ENCODE assay signal across 28 cellular contexts in the genomic region with DNA sequence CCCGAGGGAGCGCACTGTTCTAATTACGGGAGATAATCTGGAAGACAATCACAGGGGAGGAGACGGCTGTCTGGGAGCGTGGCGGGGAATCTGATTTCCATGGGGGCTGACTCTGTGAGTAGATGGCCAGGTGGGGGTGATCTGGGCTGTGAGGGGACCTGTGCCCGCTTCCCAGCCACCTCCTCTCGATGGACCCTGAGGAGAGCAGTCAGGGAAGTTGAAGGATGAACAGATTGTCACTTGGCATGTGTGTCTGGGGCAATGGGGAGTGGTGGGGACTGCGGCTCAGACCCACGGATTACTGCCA. TPM values are rescaled to one million over a fixed set of nuclear protein-coding genes. Genes with fewer than 3 reads are reported as not detected.
"Had no signal": no experiment of that assay in that cellular context is flagged by ENCODE, and none has a peak within 500 bp of the region (broad histone marks: within the 10 kb centered on the region; RNA-seq: fewer than 3 reads in every experiment).

No MANE protein-coding gene starts in this region.

- H3K27me3 Mint-ChIP-seq: memory B cell had no signal

- H3K27ac ChIP-seq: epithelial cell of prostate, gastrocnemius medialis, heart left ventricle, hepatocyte, left ventricle myocardium inferior, neutrophil, pancreas, right atrium auricular region, testis, tibial artery had no signal

- H3K4me2 ChIP-seq: hepatocyte had no signal

- H2AFZ ChIP-seq: hepatocyte had no signal

- H3K36me3 Mint-ChIP-seq: stimulated activated memory B cell treated with anti-CD40 and anti-IgM and Interleukin-4, amounts not matched to agents 10 μg/mL and 1 μg/mL and 100 μg/mL, for 72 hours had no signal

- H3K27me3 ChIP-seq: hepatocyte, neutrophil, pancreas, right atrium auricular region, testis had no signal

- H3K4me3 Mint-ChIP-seq: dendritic cell treated with granulocyte-macrophage colony-stimulating factor and Interleukin-4, amounts not matched to agents 40 ng/mL and 50 ng/mL, for 4 days; endodermal cell; memory B cell; naive B cell; nephron progenitor cell; stimulated activated memory B cell treated with anti-CD40 and anti-IgM and Interleukin-4, amounts not matched to agents 10 μg/mL and 1 μg/mL and 100 μg/mL, for 72 hours; type B pancreatic cell had no signal

- DNase-seq: central memory CD4-positive, alpha-beta T cell; effector CD8-positive, alpha-beta T cell; endodermal cell; foreskin fibroblast; gastrocnemius medialis; left colon; left ventricle myocardium inferior; naive B cell; nephron progenitor cell; stimulated activated CD4-positive, alpha-beta T cell treated with anti-CD3 and anti-CD28 coated beads, Interleukin-4, amount 100 ng/mL, for 4 hours; stimulated activated naive CD8-positive, alpha-beta T cell treated with anti-CD3 and anti-CD28 coated beads, Interleukin-15, Interleukin-2, amounts not matched to agents 100 U/mL and 50 U/mL, for 24 hours; substantia nigra; testis; tibial artery had no signal

- H3K9me3 ChIP-seq: gastrocnemius medialis, neutrophil, pancreas, testis had no signal

- H3K4me1 Mint-ChIP-seq: endodermal cell; stimulated activated memory B cell treated with anti-CD40 and anti-IgM and Interleukin-4, amounts not matched to agents 10 μg/mL and 1 μg/mL and 100 μg/mL, for 72 hours had no signal

- H3K36me3 ChIP-seq: gastrocnemius medialis, heart left ventricle, left ventricle myocardium inferior, neutrophil, pancreas, right atrium auricular region, tibial artery had no signal

- H3K4me3 ChIP-seq: gastrocnemius medialis, heart left ventricle, hepatocyte, left ventricle myocardium inferior, lung, pancreas, right atrium auricular region, testis, tibial artery had no signal

- ATAC-seq: esophagus mucosa; gastrocnemius medialis; heart left ventricle; left colon; pancreas; sciatic nerve; stimulated activated naive CD8-positive, alpha-beta T cell treated with anti-CD3 and anti-CD28 coated beads, Interleukin-15, Interleukin-2, amounts not matched to agents 100 U/mL and 50 U/mL, for 24 hours had no signal

- H3K4me1 ChIP-seq: gastrocnemius medialis, heart left ventricle, left ventricle myocardium inferior, pancreas, right atrium auricular region, testis, tibial artery had no signal

- H3K27ac Mint-ChIP-seq: dendritic cell treated with granulocyte-macrophage colony-stimulating factor and Interleukin-4, amounts not matched to agents 40 ng/mL and 50 ng/mL, for 4 days; endodermal cell; memory B cell; progenitor cell of endocrine pancreas; stimulated activated memory B cell treated with anti-CD40 and anti-IgM and Interleukin-4, amounts not matched to agents 10 μg/mL and 1 μg/mL and 100 μg/mL, for 72 hours; type B pancreatic cell had no signal

RNA-seq across cellular contexts. Expression of gene GALNT9, which starts 22.6 kb away (rescaled TPM):
- total RNA-seq: esophagus mucosa, gastrocnemius medialis, left ventricle myocardium inferior, sciatic nerve had no signal
- polyA plus RNA-seq: heart left ventricle had no signal
